10 cellular contexts compared by ENCODE assay signal in genomic region chr1:220818421-220819173, GRCh38. TPM values are rescaled to one million over a fixed set of nuclear protein-coding genes. Genes with fewer than 3 reads are reported as not detected.
DNase-seq lines count a peak whose midpoint lies in the region; FAIRE-seq lines count a peak whose summit lies in the region.
"Had no signal": no experiment of that assay in that cellular context is flagged by ENCODE, and none has a peak within 500 bp of the region (broad histone marks: within the 10 kb centered on the region; RNA-seq: fewer than 3 reads in every experiment).

No MANE protein-coding gene starts in this region.

- H3K9ac ChIP-seq in mucosa of rectum (ENCODE audit: low read depth in 1 of 2, low read length in 2 of 2): no peak overlapping the region

- peak overlapping the region; percentile 39 to 56 for H3K27ac ChIP-seq in mucosa of rectum (ENCODE audit: low read depth in 2 of 2, low read length in 2 of 2)
- H3K27ac ChIP-seq: HL-60 had no signal

- peak; percentile 77 for DNase-seq in A172 (ENCODE audit: low spot score)
- peak; percentile 28 for DNase-seq in HT-29 (ENCODE audit: low spot score)
- no peak for DNase-seq in DMS 273 (lab: John Stamatoyannopoulos, UW; ENCODE audit: unreplicated experiment)
- no peak for DNase-seq in activated T-cell treated with anti-CD3 and anti-CD28 coated beads, Interleukin-2, amount 50 U/mL, for 1 hour
- DNase-seq in germinal center (ENCODE audit: low spot score): no peak
- no peak for DNase-seq in D341Med (ENCODE audit: low spot score)
- DNase-seq: activated T-cell treated with anti-CD3 and anti-CD28 coated beads, Interleukin-2, amount 50 U/mL, for 48 hours had no signal

- no peak overlapping the region for H3K4me3 ChIP-seq in mucosa of rectum (ENCODE audit: low read length in 2 of 2)

- no peaks in the 10 kb centered on the region for H3K36me3 ChIP-seq in mucosa of rectum (ENCODE audit: control insufficient read depth in 2 of 2, insufficient read depth in 2 of 2, low read length in 2 of 2)

- FAIRE-seq in endometrium (lab: Jason Lieb, UNC): peak; percentile 99

- H3K9me3 ChIP-seq in mucosa of rectum (ENCODE audit: control insufficient read depth in 2 of 2, low read length in 2 of 2): no peaks in the 10 kb centered on the region

- H3K27me3 ChIP-seq in mucosa of rectum (ENCODE audit: control insufficient read depth in 2 of 2, insufficient read depth in 2 of 2, low read length in 2 of 2): no peaks in the 10 kb centered on the region

- no peaks in the 10 kb centered on the region for H3K4me1 ChIP-seq in mucosa of rectum (ENCODE audit: control insufficient read depth in 2 of 2, insufficient read depth in 2 of 2, low read length in 2 of 2)

RNA-seq across cellular contexts. Expression of gene MTARC1, which starts 31.9 kb away (rescaled TPM):
- not detected in 2 replicates for total RNA-seq in A172 (2014; rRNA removed; shearing (Covaris generic))
- 6.8 and 11.0 TPM in 2 replicates for total RNA-seq in HT-29 (2014; rRNA removed; shearing (Covaris generic))

Comparison
In these comparisons a context has a peak if more than half of its experiments do, and no peak if none do; other contexts are left out.
1. DNase-seq: peak in A172 (single experiment) and HT-29 (single experiment); none in DMS 273 (single experiment), activated T-cell treated with anti-CD3 and anti-CD28 coated beads, Interleukin-2, amount 50 U/mL, for 1 hour (single experiment), germinal center (single experiment) and D341Med (single experiment).